In the genomic region with DNA sequence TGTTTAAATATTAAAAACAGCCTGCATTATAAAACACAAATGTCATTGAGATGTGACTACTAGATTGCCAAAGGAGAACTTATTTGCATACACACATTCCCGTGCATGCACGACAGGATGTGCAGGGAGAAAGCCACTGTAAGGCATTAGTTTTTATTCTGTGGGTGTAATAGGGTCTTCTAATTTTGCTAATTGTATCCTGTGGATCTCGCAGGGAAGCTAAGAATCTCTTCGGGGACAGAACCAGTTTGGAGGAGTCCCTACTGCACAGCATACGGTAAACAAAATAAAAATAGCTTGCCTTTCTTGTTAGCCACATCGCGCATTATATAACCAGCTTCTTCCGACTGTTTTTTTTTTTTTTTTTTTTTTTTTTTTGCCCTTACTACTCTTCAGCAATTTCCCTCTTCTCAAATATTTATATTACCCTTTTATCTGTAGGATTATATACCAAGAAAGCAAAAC, we compare ENCODE assay signal across 8 cellular contexts. TPM values are rescaled to one million over a fixed set of nuclear protein-coding genes. Genes with fewer than 3 reads are reported as not detected.
DNase-seq lines count a peak whose midpoint lies in the region; ATAC-seq and TF ChIP-seq lines count a peak whose summit lies in the region.

No MANE protein-coding gene starts in this region.

- CTCF ChIA-PET in HEK293 (lab: Yijun Ruan, JAX), result interaction anchor here (0.7 to 3.4 kb wide), 8 partner anchors 12 to 1122 kb away, joined by 3 to 22 read pairs (median 4); no protein-coding TSS in a partner anchor

- no peak for TF ChIP-seq CTCF in AG09309 (IDR thresholded peaks at IDR 0.05; ENCODE audit: control insufficient read depth, insufficient read depth, low read depth, low read length, missing control alignments)
- TF ChIP-seq CTCF in HEK293 (tag by site-specific recombination; IDR thresholded peaks at IDR 0.05), result no peak
- TF ChIP-seq CTCF in smooth muscle cell (IDR thresholded peaks at IDR 0.05; ENCODE audit: borderline replicate concordance, insufficient read depth, poor library complexity, severe bottlenecking), result no peak

- H3K36me3 Mint-ChIP-seq in activated naive CD8-positive, alpha-beta T cell treated with anti-CD3 and anti-CD28 coated beads for 36 hours, result peaks cover 11% of the 10 kb centered on the region

- peaks cover 29% of the 10 kb centered on the region for H4K20me1 ChIP-seq in smooth muscle cell (ENCODE audit: low read depth)

- H3K4me3 Mint-ChIP-seq in activated naive CD8-positive, alpha-beta T cell treated with anti-CD3 and anti-CD28 coated beads for 36 hours, result peak overlapping the region; percentile 93

- peak overlapping the region; percentile 92 for H3K4me3 ChIP-seq in AG09309 (ENCODE audit: control insufficient read depth, low read depth, low read length)
- peak overlapping the region; percentile 76 for H3K4me3 ChIP-seq in HEK293 (ENCODE audit: low read depth, low read length)
- peak overlapping the region; percentile 72 for H3K4me3 ChIP-seq in iPS-18c (ENCODE audit: insufficient read depth, low read depth, low read length)
- peak overlapping the region; percentile 92 for H3K4me3 ChIP-seq in smooth muscle cell

- no peaks in the 10 kb centered on the region for H3K9me3 Mint-ChIP-seq in activated naive CD8-positive, alpha-beta T cell treated with anti-CD3 and anti-CD28 coated beads for 36 hours

- H3K27me3 Mint-ChIP-seq in activated naive CD8-positive, alpha-beta T cell treated with anti-CD3 and anti-CD28 coated beads for 36 hours, result no peaks in the 10 kb centered on the region

- H3K9me3 ChIP-seq in HEK293 (ENCODE audit: control insufficient read depth, insufficient read depth, low read depth, low read length) (no peaks in the 10 kb centered on the region), iPS-18c (ENCODE audit: control insufficient read depth, insufficient read depth, low read length) (no peaks in the 10 kb centered on the region), smooth muscle cell (replicated peaks; ENCODE audit: low read depth) (no peaks in the 10 kb centered on the region)

- no peak for DNase-seq in AG09309 (ENCODE audit: low read depth)
- DNase-seq in activated naive CD8-positive, alpha-beta T cell treated with anti-CD3 and anti-CD28 coated beads for 36 hours, result no peak
- no peak for DNase-seq in smooth muscle cell (lab: John Stamatoyannopoulos, UW; ENCODE audit: unreplicated experiment)
- DNase-seq in NCI-H2107 (lab: John Stamatoyannopoulos, UW), result no peak

- H3K27me3 ChIP-seq in smooth muscle cell (ENCODE audit: low read depth), result no peaks in the 10 kb centered on the region

- H3K36me3 ChIP-seq in HEK293 (ENCODE audit: control insufficient read depth in 2 of 2, insufficient read depth in 1 of 2, low read length in 2 of 2), result no peaks in the 10 kb centered on the region
- no peaks in the 10 kb centered on the region for H3K36me3 ChIP-seq in smooth muscle cell (ENCODE audit: low read depth)

- peak overlapping the region; percentile 91 for H3K27ac Mint-ChIP-seq in activated naive CD8-positive, alpha-beta T cell treated with anti-CD3 and anti-CD28 coated beads for 36 hours

- POLR2A ChIA-PET in HEK293 (lab: Yijun Ruan, JAX), result interaction anchor here (0.6 to 1.8 kb wide), 5 partner anchors 9 to 327 kb away, joined by 3 to 11 read pairs (median 6); no protein-coding TSS in a partner anchor

- peaks cover 13% of the 10 kb centered on the region for H3F3A ChIP-seq in smooth muscle cell (ENCODE audit: low read depth)

- no peak for ATAC-seq in HG03135 (IDR thresholded peaks at IDR 0.05; ENCODE audit: unreplicated experiment)
- no peak for ATAC-seq in HG02870 (IDR thresholded peaks at IDR 0.05; ENCODE audit: unreplicated experiment)

- H3K79me2 ChIP-seq in smooth muscle cell (ENCODE audit: low read depth), result peaks cover 58% of the 10 kb centered on the region

- H3K27ac ChIP-seq in HEK293 (ENCODE audit: extremely low read depth, low read depth, low read length), result peak overlapping the region; percentile 100
- H3K27ac ChIP-seq in smooth muscle cell (ENCODE audit: low read depth), result peak overlapping the region; percentile 99

- H3K4me1 ChIP-seq in HEK293 (ENCODE audit: control insufficient read depth, insufficient read depth, low read length), result peaks cover 52% of the 10 kb centered on the region
- H3K4me1 ChIP-seq in smooth muscle cell (ENCODE audit: low read depth), result peaks cover 29% of the 10 kb centered on the region

- peak overlapping the region; percentile 94 for H3K4me2 ChIP-seq in smooth muscle cell

- H3K9ac ChIP-seq in smooth muscle cell (ENCODE audit: low read depth), result peak overlapping the region; percentile 97

- no peak overlapping the region for H2AFZ ChIP-seq in smooth muscle cell (ENCODE audit: low read depth)

- H3K4me1 Mint-ChIP-seq in activated naive CD8-positive, alpha-beta T cell treated with anti-CD3 and anti-CD28 coated beads for 36 hours, result peaks cover 61% of the 10 kb centered on the region

- WGBS in smooth muscle cell (ENCODE audit: low lambda C conversion rate), result 0% methylated on average over 8 of the region's 8 CpGs

TF ChIP-seq in HEK293, 187 proteins besides CTCF, POLR2A, EP300 and RAD21 (continues in another document):
- TF ChIP-seq ZNF146 (tag by site-specific recombination; IDR thresholded peaks at IDR 0.05) (no peak), OSR2 (tag by site-specific recombination; IDR thresholded peaks at IDR 0.05) (no peak), ZNF157 (tag by site-specific recombination; IDR thresholded peaks at IDR 0.05) (no peak), ZBTB20 (tag by site-specific recombination; IDR thresholded peaks at IDR 0.05) (peak; percentile 36; the same call in 1 of the 2 replicates), ZNF37A (tag by site-specific recombination; IDR thresholded peaks at IDR 0.05) (no peak), TRIM28 (IDR thresholded peaks at IDR 0.05; ENCODE audit: borderline replicate concordance, low read length) (no peak), OVOL3 (tag by site-specific recombination; IDR thresholded peaks at IDR 0.05) (no peak), ZNF433 (tag by site-specific recombination; IDR thresholded peaks at IDR 0.05; ENCODE audit: low read depth) (no peak)
- TF ChIP-seq, protein P1, sequence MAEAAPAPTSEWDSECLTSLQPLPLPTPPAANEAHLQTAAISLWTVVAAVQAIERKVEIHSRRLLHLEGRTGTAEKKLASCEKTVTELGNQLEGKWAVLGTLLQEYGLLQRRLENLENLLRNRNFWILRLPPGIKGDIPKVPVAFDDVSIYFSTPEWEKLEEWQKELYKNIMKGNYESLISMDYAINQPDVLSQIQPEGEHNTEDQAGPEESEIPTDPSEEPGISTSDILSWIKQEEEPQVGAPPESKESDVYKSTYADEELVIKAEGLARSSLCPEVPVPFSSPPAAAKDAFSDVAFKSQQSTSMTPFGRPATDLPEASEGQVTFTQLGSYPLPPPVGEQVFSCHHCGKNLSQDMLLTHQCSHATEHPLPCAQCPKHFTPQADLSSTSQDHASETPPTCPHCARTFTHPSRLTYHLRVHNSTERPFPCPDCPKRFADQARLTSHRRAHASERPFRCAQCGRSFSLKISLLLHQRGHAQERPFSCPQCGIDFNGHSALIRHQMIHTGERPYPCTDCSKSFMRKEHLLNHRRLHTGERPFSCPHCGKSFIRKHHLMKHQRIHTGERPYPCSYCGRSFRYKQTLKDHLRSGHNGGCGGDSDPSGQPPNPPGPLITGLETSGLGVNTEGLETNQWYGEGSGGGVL (tag by site-specific recombination; IDR thresholded peaks at IDR 0.05), result no peak
- TF ChIP-seq, protein P2, sequence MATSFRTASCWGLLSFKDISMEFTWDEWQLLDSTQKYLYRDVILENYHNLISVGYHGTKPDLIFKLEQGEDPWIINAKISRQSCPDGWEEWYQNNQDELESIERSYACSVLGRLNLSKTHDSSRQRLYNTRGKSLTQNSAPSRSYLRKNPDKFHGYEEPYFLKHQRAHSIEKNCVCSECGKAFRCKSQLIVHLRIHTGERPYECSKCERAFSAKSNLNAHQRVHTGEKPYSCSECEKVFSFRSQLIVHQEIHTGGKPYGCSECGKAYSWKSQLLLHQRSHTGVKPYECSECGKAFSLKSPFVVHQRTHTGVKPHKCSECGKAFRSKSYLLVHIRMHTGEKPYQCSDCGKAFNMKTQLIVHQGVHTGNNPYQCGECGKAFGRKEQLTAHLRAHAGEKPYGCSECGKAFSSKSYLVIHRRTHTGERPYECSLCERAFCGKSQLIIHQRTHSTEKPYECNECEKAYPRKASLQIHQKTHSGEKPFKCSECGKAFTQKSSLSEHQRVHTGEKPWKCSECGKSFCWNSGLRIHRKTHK (tag by site-specific recombination; IDR thresholded peaks at IDR 0.05), result no peak
- TF ChIP-seq, protein P3, sequence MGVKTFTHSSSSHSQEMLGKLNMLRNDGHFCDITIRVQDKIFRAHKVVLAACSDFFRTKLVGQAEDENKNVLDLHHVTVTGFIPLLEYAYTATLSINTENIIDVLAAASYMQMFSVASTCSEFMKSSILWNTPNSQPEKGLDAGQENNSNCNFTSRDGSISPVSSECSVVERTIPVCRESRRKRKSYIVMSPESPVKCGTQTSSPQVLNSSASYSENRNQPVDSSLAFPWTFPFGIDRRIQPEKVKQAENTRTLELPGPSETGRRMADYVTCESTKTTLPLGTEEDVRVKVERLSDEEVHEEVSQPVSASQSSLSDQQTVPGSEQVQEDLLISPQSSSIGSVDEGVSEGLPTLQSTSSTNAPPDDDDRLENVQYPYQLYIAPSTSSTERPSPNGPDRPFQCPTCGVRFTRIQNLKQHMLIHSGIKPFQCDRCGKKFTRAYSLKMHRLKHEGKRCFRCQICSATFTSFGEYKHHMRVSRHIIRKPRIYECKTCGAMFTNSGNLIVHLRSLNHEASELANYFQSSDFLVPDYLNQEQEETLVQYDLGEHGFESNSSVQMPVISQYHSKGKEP (tag by site-specific recombination; IDR thresholded peaks at IDR 0.05), result peak; percentile 57
- TF ChIP-seq, protein P4, sequence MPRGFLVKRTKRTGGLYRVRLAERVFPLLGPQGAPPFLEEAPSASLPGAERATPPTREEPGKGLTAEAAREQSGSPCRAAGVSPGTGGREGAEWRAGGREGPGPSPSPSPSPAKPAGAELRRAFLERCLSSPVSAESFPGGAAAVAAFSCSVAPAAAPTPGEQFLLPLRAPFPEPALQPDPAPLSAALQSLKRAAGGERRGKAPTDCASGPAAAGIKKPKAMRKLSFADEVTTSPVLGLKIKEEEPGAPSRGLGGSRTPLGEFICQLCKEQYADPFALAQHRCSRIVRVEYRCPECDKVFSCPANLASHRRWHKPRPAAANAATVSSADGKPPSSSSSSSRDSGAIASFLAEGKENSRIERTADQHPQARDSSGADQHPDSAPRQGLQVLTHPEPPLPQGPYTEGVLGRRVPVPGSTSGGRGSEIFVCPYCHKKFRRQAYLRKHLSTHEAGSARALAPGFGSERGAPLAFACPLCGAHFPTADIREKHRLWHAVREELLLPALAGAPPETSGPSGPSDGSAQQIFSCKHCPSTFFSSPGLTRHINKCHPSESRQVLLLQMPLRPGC (tag by site-specific recombination; IDR thresholded peaks at IDR 0.05), result 0 out of 2 replicates have a peak, but pooled peaks have one; percentile 10

RNA-seq across cellular contexts. Expression of a gene that starts 2.0 kb away (rescaled TPM):
- total RNA-seq in activated naive CD8-positive, alpha-beta T cell treated with anti-CD3 and anti-CD28 coated beads for 36 hours, result 10 to 100 TPM; 27.8 to 32.8 TPM
- total RNA-seq in smooth muscle cell, result 40.6 and 45.8 TPM in 2 replicates
- polyA plus RNA-seq in smooth muscle cell, result 17.9 and 22.8 TPM in 2 replicates
